In the genomic region with DNA sequence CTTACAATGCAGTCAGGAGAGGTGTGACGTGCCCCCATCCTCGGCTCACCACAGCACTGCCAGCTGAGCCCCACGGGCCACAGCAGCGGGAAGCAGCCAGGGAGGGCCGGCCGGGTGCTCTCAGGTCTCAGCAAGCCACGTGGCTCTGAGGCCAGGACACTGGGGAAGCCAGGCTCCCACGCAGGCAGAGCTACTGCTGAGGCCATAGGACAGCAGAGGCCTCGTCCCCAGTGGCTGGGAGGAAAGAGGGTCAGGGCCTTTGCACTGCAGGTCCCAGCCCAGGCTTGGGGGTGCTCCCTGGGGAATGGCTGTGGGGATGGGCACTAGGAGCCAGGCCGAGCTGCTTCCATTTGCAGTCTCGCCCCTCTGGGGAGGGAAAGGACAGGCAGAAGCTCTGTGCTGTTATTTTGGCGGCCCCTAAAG, we compare ENCODE assay signal across 19 cellular contexts. TPM values are rescaled to one million over a fixed set of nuclear protein-coding genes. Genes with fewer than 3 reads are reported as not detected.
DNase-seq lines count a peak whose midpoint lies in the region; ATAC-seq, FAIRE-seq and TF ChIP-seq lines count a peak whose summit lies in the region.
"Had no signal": no experiment of that assay in that cellular context is flagged by ENCODE, and none has a peak within 500 bp of the region (broad histone marks: within the 10 kb centered on the region; RNA-seq: fewer than 3 reads in every experiment).

No MANE protein-coding gene starts in this region.

- ATAC-seq in Right ventricle myocardium superior (ENCODE audit: poor library complexity) (peak; percentile 27), HG02885 (IDR thresholded peaks at IDR 0.05; ENCODE audit: poor library complexity, unreplicated experiment) (no peak)
- ATAC-seq: CD8-positive, alpha-beta T cell; HCT116 had no signal

- H3K9me2 ChIP-seq in PC-9 (ENCODE audit: insufficient read depth), result no peaks in the 10 kb centered on the region

- H3K36me3 Mint-ChIP-seq in glutamatergic neuron (ENCODE audit: unreplicated experiment), result peaks cover 9% of the 10 kb centered on the region

- no peak overlapping the region for H3K27ac Mint-ChIP-seq in glutamatergic neuron (ENCODE audit: unreplicated experiment)
- H3K27ac Mint-ChIP-seq: CD8-positive, alpha-beta T cell had no signal

- no TSS peak for BruUV-seq in PC-9 (replicated peaks; lab: Mats Ljungman, UMichigan)

- H4K20me1 ChIP-seq in PC-9 (ENCODE audit: insufficient read depth), result peaks cover 52% of the 10 kb centered on the region

- H3K4me3 Mint-ChIP-seq in glutamatergic neuron (ENCODE audit: unreplicated experiment), result no peak overlapping the region
- H3K4me3 Mint-ChIP-seq: CD8-positive, alpha-beta T cell had no signal

- FAIRE-seq in kidney (lab: Jason Lieb, UNC), result no peak
- FAIRE-seq: G401.6 had no signal

- no peak overlapping the region for H3K27ac ChIP-seq in left ventricle myocardium inferior (replicated peaks)
- H3K27ac ChIP-seq in kidney (ENCODE audit: low read depth in 2 of 2, low read length in 2 of 2), result no peak overlapping the region
- no peak overlapping the region for H3K27ac ChIP-seq in PC-9

- DNase-seq in Right ventricle myocardium superior (no peak), left ventricle myocardium inferior (no peak), glutamatergic neuron (peak; percentile 52), kidney (peak; percentile 76), HuH-7.5 (ENCODE audit: low spot score) (no peak), putamen (ENCODE audit: low spot score) (no peak), PC-9 (no peak)
- DNase-seq: 8988T; BE2C; CD8-positive, alpha-beta T cell; DND-41; NCI-H1417; NCI-H1930; NCI-H2171 treated with DMSO at 0.1 percent for 48 hours; NCI-H446 treated with DMSO at 0.1 percent for 48 hours; OCI-M1 had no signal

- H3K36me3 ChIP-seq in left ventricle myocardium inferior (peaks cover 36% of the 10 kb centered on the region), kidney (ENCODE audit: control insufficient read depth in 1 of 2, insufficient read depth in 2 of 2, low read length in 2 of 2) (peaks cover 3 to 7% of the 10 kb centered on the region in 2 donors), PC-9 (ENCODE audit: low read depth) (peaks cover 6% of the 10 kb centered on the region)
- H3K36me3 ChIP-seq: BE2C had no signal

- H3K9me3 ChIP-seq in left ventricle myocardium inferior (replicated peaks), result no peaks in the 10 kb centered on the region
- H3K9me3 ChIP-seq in kidney (ENCODE audit: control insufficient read depth in 1 of 2, low read length in 2 of 2), result no peaks in the 10 kb centered on the region
- H3K9me3 ChIP-seq in PC-9 (ENCODE audit: insufficient read depth, low read depth), result no peaks in the 10 kb centered on the region
- H3K9me3 ChIP-seq: BE2C had no signal

- no peaks in the 10 kb centered on the region; the same call in 1 of the 2 replicates for H3F3A ChIP-seq in PC-9 (ENCODE audit: insufficient read depth, low read depth)

- no peak overlapping the region for H3K4me3 ChIP-seq in left ventricle myocardium inferior
- no peak overlapping the region for H3K4me3 ChIP-seq in kidney (ENCODE audit: low read length in 2 of 2)
- H3K4me3 ChIP-seq in PC-9, result no peak overlapping the region

- no peaks in the 10 kb centered on the region for H3K27me3 ChIP-seq in left ventricle myocardium inferior (ENCODE audit: low read depth)
- H3K27me3 ChIP-seq in PC-9 (ENCODE audit: insufficient read depth, low read depth), result no peaks in the 10 kb centered on the region
- H3K27me3 ChIP-seq: BE2C had no signal

- H3K9me3 Mint-ChIP-seq in glutamatergic neuron (ENCODE audit: unreplicated experiment), result peaks cover 5% of the 10 kb centered on the region
- H3K9me3 Mint-ChIP-seq: CD8-positive, alpha-beta T cell had no signal

- no peak overlapping the region for H3K4me2 ChIP-seq in PC-9

- CTCF ChIA-PET in PC-9 (lab: Charles Lee), result no interaction called here

- intact Hi-C loops in Right ventricle myocardium superior (cut with DNase I) (no loop called here), left ventricle myocardium inferior (cut with micrococcal nuclease) (no loop called here), kidney (cut with DNase I) (no loop called here), PC-9 (cut with micrococcal nuclease; ENCODE audit: unreplicated experiment) (loop anchor here (10.0 kb wide), 1 partner anchor 114 kb away; a partner anchor contains a TSS)

- H3K27me3 Mint-ChIP-seq in glutamatergic neuron (ENCODE audit: unreplicated experiment), result peaks cover 8% of the 10 kb centered on the region

- H3K4me1 ChIP-seq in left ventricle myocardium inferior (peaks cover 72% of the 10 kb centered on the region), kidney (ENCODE audit: control insufficient read depth in 1 of 2, insufficient read depth in 1 of 2, low read depth in 1 of 2, low read length in 2 of 2) (peaks cover 4 to 9% of the 10 kb centered on the region in 2 donors), PC-9 (replicated peaks; ENCODE audit: insufficient read depth) (peaks cover 12% of the 10 kb centered on the region)
- H3K4me1 ChIP-seq: BE2C had no signal

- no peak overlapping the region for H2AFZ ChIP-seq in PC-9

- peaks cover 27% of the 10 kb centered on the region for H3K4me1 Mint-ChIP-seq in glutamatergic neuron (ENCODE audit: low read depth, unreplicated experiment)

- POLR2A ChIA-PET in PC-9 (lab: Charles Lee; ENCODE audit: unreplicated experiment), result no interaction called here

- TF ChIP-seq CTCF in left ventricle myocardium inferior (IDR thresholded peaks at IDR 0.05; ENCODE audit: borderline replicate concordance), result no peak
- no peak for TF ChIP-seq CTCF in glutamatergic neuron (IDR thresholded peaks at IDR 0.05; ENCODE audit: partially characterized antibody, unreplicated experiment)
- no peak for TF ChIP-seq CTCF in kidney (IDR thresholded peaks at IDR 0.05; ENCODE audit: borderline replicate concordance, extremely low read depth, insufficient read depth)
- no peak for TF ChIP-seq CTCF in PC-9 (conservative IDR thresholded peaks at IDR 0.05)

- peaks cover 41% of the 10 kb centered on the region for H3K79me2 ChIP-seq in PC-9 (ENCODE audit: low read depth)

- no peak overlapping the region for H3K9ac ChIP-seq in kidney (ENCODE audit: low read length in 2 of 2)

RNA-seq across cellular contexts. Expression of a gene that starts 5.8 kb away (rescaled TPM):
- total RNA-seq in Right ventricle myocardium superior (54.7 TPM), left ventricle myocardium inferior (58.2 TPM), glutamatergic neuron (ENCODE audit: unreplicated experiment) (79.7 TPM), kidney (42.4 TPM), PC-9 (2021) (34.2 and 35.5 TPM in 2 replicates)
- 28.8 TPM for polyA plus RNA-seq in kidney (ENCODE audit: insufficient read depth, low read depth, low replicate concordance)

RNA-seq across cellular contexts. Expression of a gene that starts 18.0 kb away (rescaled TPM):
- total RNA-seq in Right ventricle myocardium superior (17.3 TPM), left ventricle myocardium inferior (13.9 TPM), glutamatergic neuron (ENCODE audit: unreplicated experiment) (7.5 TPM), kidney (7.0 TPM), PC-9 (2021) (5.9 and 13.2 TPM in 2 replicates)
- polyA plus RNA-seq in kidney (ENCODE audit: insufficient read depth, low read depth, low replicate concordance), result 49.5 TPM

RNA-seq across cellular contexts. Expression of a gene that starts 38.3 kb away (rescaled TPM):
- total RNA-seq in Right ventricle myocardium superior (not detected), left ventricle myocardium inferior (0.08 TPM), glutamatergic neuron (ENCODE audit: unreplicated experiment) (not detected), kidney (not detected), PC-9 (2021) (not detected in 2 replicates)
- not detected for polyA plus RNA-seq in kidney (ENCODE audit: insufficient read depth, low read depth, low replicate concordance)
- total RNA-seq: CD8-positive, alpha-beta T cell had no signal

Comparison
In these comparisons a context has a peak if more than half of its experiments do, and no peak if none do; other contexts are left out.
1. DNase-seq: peak in glutamatergic neuron (single experiment) and kidney (single experiment); none in Right ventricle myocardium superior (single experiment), left ventricle myocardium inferior (single experiment), HuH-7.5 (single experiment), putamen (single experiment) and PC-9 (0 of 2).